ENCODE assay signal across 1 cellular context in the genomic region with DNA sequence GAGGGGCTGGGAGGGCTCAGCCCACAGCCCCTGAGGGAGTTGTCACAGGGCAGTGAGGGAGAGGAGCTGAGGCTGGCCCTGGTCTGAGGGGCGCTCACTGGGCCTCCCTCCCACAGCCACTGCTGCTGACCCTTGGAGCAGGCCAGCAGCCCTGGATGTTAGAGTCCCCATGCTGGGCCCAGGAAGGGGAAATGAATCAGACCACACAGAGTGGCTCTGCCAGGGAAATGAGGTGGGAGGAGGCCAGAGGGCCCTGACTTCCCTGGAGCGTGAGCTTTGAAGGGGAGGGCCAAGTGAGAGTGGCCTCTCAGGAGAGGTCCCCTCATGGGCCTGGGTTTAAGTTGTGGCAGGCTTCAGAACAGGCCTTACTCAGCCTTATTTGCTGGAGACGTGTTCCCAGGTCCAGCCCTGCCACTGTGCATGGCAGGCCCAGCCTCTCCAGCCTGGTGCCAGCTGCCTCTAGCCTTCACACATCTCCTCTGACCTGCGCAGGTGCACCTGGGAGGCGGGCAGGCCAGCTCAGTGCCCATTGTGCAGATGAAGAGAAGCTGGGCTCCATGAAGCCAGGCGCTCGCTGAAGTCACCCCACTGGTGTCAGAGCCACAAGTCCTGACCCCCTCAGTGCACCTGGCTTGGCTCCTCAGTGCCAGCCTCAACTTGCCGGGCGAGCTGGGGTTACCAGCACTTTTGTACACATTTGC.
TF ChIP-seq lines count a peak whose summit lies in the region.

No MANE protein-coding gene starts in this region.

TF ChIP-seq in SK-N-SH, 30 proteins besides CTCF, POLR2A, EP300 and RAD21 (continued from another document):
- TF ChIP-seq PBX3 (IDR thresholded peaks at IDR 0.05) (no peak), FOSL2 (IDR thresholded peaks at IDR 0.05; ENCODE audit: borderline replicate concordance, low read depth) (no peak), GATA2 (CRISPR knock-in tag; IDR thresholded peaks at IDR 0.05) (no peak), TAF1 (IDR thresholded peaks at IDR 0.05; ENCODE audit: borderline replicate concordance, low read depth, low read length) (no peak)
